In genomic region chr13:28626266-28626665, GRCh38 we compare ENCODE assay signal across 1 cellular context.
TF ChIP-seq lines count a peak whose summit lies in the region.

No MANE protein-coding gene starts in this region.

TF ChIP-seq in GM23338, 12 proteins besides CTCF, POLR2A, EP300 and RAD21 (continued from another document):
- TF ChIP-seq ZNF462 (CRISPR knock-in tag; IDR thresholded peaks at IDR 0.05) (no peak), ZNF114 (CRISPR knock-in tag; IDR thresholded peaks at IDR 0.05) (no peak), JUNB (IDR thresholded peaks at IDR 0.05; ENCODE audit: unreplicated experiment) (no peak), ZNF331 (CRISPR knock-in tag; IDR thresholded peaks at IDR 0.05; ENCODE audit: low read depth) (no peak), CREB1 (CRISPR knock-in tag; IDR thresholded peaks at IDR 0.05; ENCODE audit: low read depth) (no peak), NANOG (IDR thresholded peaks at IDR 0.05; ENCODE audit: borderline replicate concordance) (no peak), EZH2phosphoT487 (IDR thresholded peaks at IDR 0.05; ENCODE audit: unreplicated experiment) (no peak), ETS1 (IDR thresholded peaks at IDR 0.05) (no peak)
